In the genomic region with DNA sequence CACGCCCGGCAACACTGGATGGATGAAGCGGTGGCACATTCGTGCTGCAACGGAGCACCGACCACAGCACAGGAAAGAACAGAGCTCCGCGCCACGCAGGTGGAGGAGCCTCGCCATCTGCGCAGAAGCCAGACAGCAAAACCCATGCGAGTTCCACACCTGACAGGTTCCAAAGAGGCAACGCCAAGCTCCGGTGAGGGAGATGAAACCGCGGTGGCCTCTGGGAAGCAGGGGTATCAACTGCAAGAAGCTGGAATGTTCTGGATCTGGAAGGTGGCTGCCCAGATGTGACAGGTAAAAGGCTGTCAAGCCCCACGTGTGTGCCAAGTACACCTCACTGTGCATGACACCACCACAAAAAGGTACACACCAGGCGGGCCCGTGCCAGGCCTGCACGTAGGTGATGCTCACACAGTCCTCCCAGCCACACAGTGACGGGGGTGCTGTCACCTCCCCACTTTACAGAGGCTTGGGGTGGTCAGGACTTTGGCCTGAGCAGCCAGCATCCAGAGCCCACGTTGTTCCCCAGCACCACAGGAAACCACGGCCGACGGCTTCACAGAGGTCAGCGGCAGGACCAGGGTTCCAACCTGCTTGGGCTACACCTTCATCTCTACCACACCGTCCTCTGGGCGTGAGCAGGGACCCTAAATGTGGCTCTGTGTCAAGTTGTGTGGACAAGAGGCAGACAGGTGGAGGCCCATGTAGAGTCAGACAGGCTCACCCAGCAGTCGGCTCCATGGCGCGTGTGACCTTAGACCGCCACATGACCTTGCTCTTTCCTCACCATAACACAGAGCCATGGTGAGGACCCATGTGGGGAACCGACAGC, we compare ENCODE assay signal across 15 cellular contexts. TPM values are rescaled to one million over a fixed set of nuclear protein-coding genes. Genes with fewer than 3 reads are reported as not detected.
A peak's percentile ranks its signal among the peaks of the same experiment; 100 is the strongest.
DNase-seq lines count a peak whose midpoint lies in the region; ATAC-seq and TF ChIP-seq lines count a peak whose summit lies in the region.
"Had no signal": no experiment of that assay in that cellular context is flagged by ENCODE, and none has a peak within 500 bp of the region (broad histone marks: within the 10 kb centered on the region; RNA-seq: fewer than 3 reads in every experiment).

No MANE protein-coding gene starts in this region.

- H3K4me2 ChIP-seq in osteoblast (ENCODE audit: insufficient read depth, low read length) = no peak overlapping the region

- H3K27me3 ChIP-seq in osteoblast (ENCODE audit: insufficient read depth, low read length) (no peaks in the 10 kb centered on the region), upper lobe of right lung (no peaks in the 10 kb centered on the region)

- no peak overlapping the region for H3K27ac Mint-ChIP-seq in CD14-positive monocyte
- H3K27ac Mint-ChIP-seq in glutamatergic neuron (ENCODE audit: unreplicated experiment) = no peak overlapping the region
- no peak overlapping the region for H3K27ac Mint-ChIP-seq in activated CD8-positive, alpha-beta T cell treated with anti-CD3 and anti-CD28 coated beads, Interleukin-2, amount 10 ng/mL, durations not matched to agents 7 days and 5 days
- H3K27ac Mint-ChIP-seq: CD4-positive, alpha-beta T cell had no signal

- no peaks in the 10 kb centered on the region for H3K4me1 Mint-ChIP-seq in CD14-positive monocyte
- H3K4me1 Mint-ChIP-seq in glutamatergic neuron (ENCODE audit: low read depth, unreplicated experiment) = peaks cover 50% of the 10 kb centered on the region
- no peaks in the 10 kb centered on the region for H3K4me1 Mint-ChIP-seq in activated CD8-positive, alpha-beta T cell treated with anti-CD3 and anti-CD28 coated beads, Interleukin-2, amount 10 ng/mL, durations not matched to agents 7 days and 5 days (ENCODE audit: low read depth)

- peaks cover 0 to 2% (median 0%) of the 10 kb centered on the region in 7 donors for H3K9me3 Mint-ChIP-seq in CD14-positive monocyte
- peaks cover 9% of the 10 kb centered on the region for H3K9me3 Mint-ChIP-seq in glutamatergic neuron (ENCODE audit: unreplicated experiment)
- H3K9me3 Mint-ChIP-seq in activated CD8-positive, alpha-beta T cell treated with anti-CD3 and anti-CD28 coated beads, Interleukin-2, amount 10 ng/mL, durations not matched to agents 7 days and 5 days (ENCODE audit: insufficient read depth) = no peaks in the 10 kb centered on the region
- H3K9me3 Mint-ChIP-seq: CD4-positive, alpha-beta T cell had no signal

- no peaks in the 10 kb centered on the region for H3K79me2 ChIP-seq in osteoblast (ENCODE audit: insufficient read depth, low read length)

- H3K36me3 Mint-ChIP-seq in CD14-positive monocyte (no peaks in the 10 kb centered on the region), glutamatergic neuron (ENCODE audit: unreplicated experiment) (no peaks in the 10 kb centered on the region)
- no peaks in the 10 kb centered on the region for H3K36me3 Mint-ChIP-seq in activated CD8-positive, alpha-beta T cell treated with anti-CD3 and anti-CD28 coated beads, Interleukin-2, amount 10 ng/mL, durations not matched to agents 7 days and 5 days (ENCODE audit: low read depth)

- H3K4me1 ChIP-seq in osteoblast (ENCODE audit: insufficient read depth, low read length) = peaks cover 15% of the 10 kb centered on the region
- H3K4me1 ChIP-seq in upper lobe of right lung = peaks cover 3% of the 10 kb centered on the region

- H3K27me3 Mint-ChIP-seq in CD14-positive monocyte (ENCODE audit: low read depth in 3 of 3) (peaks cover 4 to 20% (median 6%) of the 10 kb centered on the region in 3 donors), glutamatergic neuron (ENCODE audit: unreplicated experiment) (peaks cover 14% of the 10 kb centered on the region)
- H3K27me3 Mint-ChIP-seq in activated CD8-positive, alpha-beta T cell treated with anti-CD3 and anti-CD28 coated beads, Interleukin-2, amount 10 ng/mL, durations not matched to agents 7 days and 5 days (ENCODE audit: low read depth) = peaks cover 9% of the 10 kb centered on the region

- no peaks in the 10 kb centered on the region for H3K9me3 ChIP-seq in osteoblast (ENCODE audit: low read depth, low read length)
- no peaks in the 10 kb centered on the region for H3K9me3 ChIP-seq in upper lobe of right lung

- intact Hi-C loops in CD14-positive monocyte (cut with micrococcal nuclease) = no loop called here
- intact Hi-C loops in upper lobe of right lung (cut with DNase I) = no loop called here

- H3K27ac ChIP-seq in osteoblast (ENCODE audit: low read depth, low read length) (no peak overlapping the region), upper lobe of right lung (no peak overlapping the region)
- H3K27ac ChIP-seq: SK-N-MC had no signal

- DNase-seq in CD14-positive monocyte (ENCODE audit: low spot score) = peak; percentile 38
- DNase-seq in glutamatergic neuron = peak; percentile 9
- peak; percentile 85 for DNase-seq in osteoblast (ENCODE audit: insufficient read length, low spot score, missing footprints)
- peak; percentile 59 for DNase-seq in upper lobe of right lung
- no peak for DNase-seq in NCI-H2196 (lab: John Stamatoyannopoulos, UW; ENCODE audit: unreplicated experiment)
- no peak for DNase-seq in activated CD8-positive, alpha-beta T cell treated with anti-CD3 and anti-CD28 coated beads, Interleukin-2, amount 10 ng/mL, durations not matched to agents 7 days and 5 days
- DNase-seq: CD4-positive, alpha-beta T cell; KG1; MM.1S; NCI-H2029; NCI-H2227 treated with DMSO at 0.1 percent for 48 hours; NCI-H510A treated with DMSO at 0.1 percent for 48 hours; SIG-M5 had no signal

- TF ChIP-seq CTCF in CD14-positive monocyte (IDR thresholded peaks at IDR 0.05) = no peak
- no peak for TF ChIP-seq CTCF in glutamatergic neuron (IDR thresholded peaks at IDR 0.05; ENCODE audit: partially characterized antibody, unreplicated experiment)
- no peak for TF ChIP-seq CTCF in osteoblast (IDR thresholded peaks at IDR 0.05; ENCODE audit: extremely low read depth, low read depth, low read length)
- TF ChIP-seq CTCF in upper lobe of right lung (IDR thresholded peaks at IDR 0.05) = no peak

- H2AFZ ChIP-seq in osteoblast (ENCODE audit: low read length) = no peak overlapping the region

- no peak for ATAC-seq in upper lobe of right lung
- ATAC-seq in activated CD8-positive, alpha-beta T cell treated with anti-CD3 and anti-CD28 coated beads, Interleukin-2, amount 10 ng/mL, durations not matched to agents 7 days and 5 days = no peak
- ATAC-seq in HG02885 (IDR thresholded peaks at IDR 0.05; ENCODE audit: poor library complexity, unreplicated experiment) = no peak

- H3K4me3 ChIP-seq in osteoblast (ENCODE audit: insufficient read depth, low read length) (no peak overlapping the region), upper lobe of right lung (no peak overlapping the region)
- H3K4me3 ChIP-seq: SK-N-MC had no signal

- H3K4me3 Mint-ChIP-seq in CD14-positive monocyte (no peak overlapping the region), glutamatergic neuron (ENCODE audit: unreplicated experiment) (no peak overlapping the region)
- no peak overlapping the region for H3K4me3 Mint-ChIP-seq in activated CD8-positive, alpha-beta T cell treated with anti-CD3 and anti-CD28 coated beads, Interleukin-2, amount 10 ng/mL, durations not matched to agents 7 days and 5 days
- H3K4me3 Mint-ChIP-seq: CD4-positive, alpha-beta T cell had no signal

- H3K36me3 ChIP-seq in osteoblast (ENCODE audit: insufficient read depth, low read length) (no peaks in the 10 kb centered on the region), upper lobe of right lung (no peaks in the 10 kb centered on the region)

- H4K20me1 ChIP-seq in osteoblast (ENCODE audit: insufficient read depth, low read length) = no peaks in the 10 kb centered on the region

- CTCF ChIA-PET in activated CD8-positive, alpha-beta T cell treated with anti-CD3 and anti-CD28 coated beads, Interleukin-2, amount 10 ng/mL, durations not matched to agents 7 days and 5 days (lab: Charles Lee) = no interaction called here

- POLR2A ChIA-PET in activated CD8-positive, alpha-beta T cell treated with anti-CD3 and anti-CD28 coated beads, Interleukin-2, amount 10 ng/mL, durations not matched to agents 7 days and 5 days (lab: Charles Lee) = no interaction called here

RNA-seq across cellular contexts. Expression of a gene that starts 19.7 kb away (rescaled TPM):
- not detected for polyA plus RNA-seq in CD14-positive monocyte
- 0.96 TPM for total RNA-seq in glutamatergic neuron (ENCODE audit: unreplicated experiment)
- 1.8 and 2.9 TPM in 2 replicates for total RNA-seq in osteoblast
- total RNA-seq in upper lobe of right lung = 3.6 TPM
- under 1 TPM; 0.26 to 0.39 TPM for total RNA-seq in activated CD8-positive, alpha-beta T cell treated with anti-CD3 and anti-CD28 coated beads, Interleukin-2, amount 10 ng/mL, durations not matched to agents 7 days and 5 days

RNA-seq across cellular contexts. Expression of a gene that starts 30.5 kb away (rescaled TPM):
- not detected for polyA plus RNA-seq in CD14-positive monocyte
- total RNA-seq in glutamatergic neuron (ENCODE audit: unreplicated experiment) = 79.5 TPM
- total RNA-seq in osteoblast = under 0.01 TPM in 1 of 2 replicates, not detected in the other
- total RNA-seq in upper lobe of right lung = not detected
- total RNA-seq in activated CD8-positive, alpha-beta T cell treated with anti-CD3 and anti-CD28 coated beads, Interleukin-2, amount 10 ng/mL, durations not matched to agents 7 days and 5 days = not detected
- total RNA-seq: CD4-positive, alpha-beta T cell had no signal

Comparison
In these comparisons a context has a peak if more than half of its experiments do, and no peak if none do; other contexts are left out.
1. DNase-seq: peak in CD14-positive monocyte (single experiment), glutamatergic neuron (single experiment), osteoblast (single experiment) and upper lobe of right lung (single experiment); none in NCI-H2196 (single experiment) and activated CD8-positive, alpha-beta T cell treated with anti-CD3 and anti-CD28 coated beads, Interleukin-2, amount 10 ng/mL, durations not matched to agents 7 days and 5 days (single experiment).
2. RNA of a gene that starts 30.5 kb away (total RNA-seq): 79.5 TPM in glutamatergic neuron (single experiment); not detected in activated CD8-positive, alpha-beta T cell treated with anti-CD3 and anti-CD28 coated beads, Interleukin-2, amount 10 ng/mL, durations not matched to agents 7 days and 5 days, under 0.01 TPM in osteoblast and not detected in upper lobe of right lung (single experiment); every median in the first group is over 10 times any median in the second.